Comparison of ENCODE assay signal across 27 cellular contexts in the genomic region with DNA sequence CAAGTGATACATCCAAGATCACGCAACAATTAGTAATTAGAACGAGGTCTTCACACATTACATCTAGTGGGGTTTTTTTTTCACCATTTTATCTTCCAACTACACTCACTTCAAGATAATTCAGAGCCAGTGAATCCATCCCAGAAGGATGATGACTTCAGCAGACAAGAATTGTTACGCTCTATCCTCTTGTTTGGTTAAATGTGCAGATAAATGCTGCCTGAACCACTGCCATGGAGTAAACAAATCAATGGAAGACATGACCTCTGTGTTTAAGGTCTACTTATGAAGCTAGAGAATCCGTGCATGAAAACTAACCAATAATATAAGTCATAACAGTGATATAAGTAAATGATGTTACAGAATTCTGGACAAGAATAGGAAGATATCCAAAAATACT.
"Had no signal": no experiment of that assay in that cellular context is flagged by ENCODE, and none has a peak within 500 bp of the region (broad histone marks: within the 10 kb centered on the region; RNA-seq: fewer than 3 reads in every experiment).

No MANE protein-coding gene starts in this region.

- H3K4me3 Mint-ChIP-seq: dendritic cell treated with granulocyte-macrophage colony-stimulating factor and Interleukin-4, amounts not matched to agents 40 ng/mL and 50 ng/mL, for 4 days; endodermal cell; naive thymus-derived CD8-positive, alpha-beta T cell; nephron progenitor cell; stimulated activated naive CD8-positive, alpha-beta T cell treated with anti-CD3 and anti-CD28 coated beads, Interleukin-15, amount 100 ng/mL, for 72 hours had no signal

- H3K27ac ChIP-seq: colonic mucosa, epithelial cell of prostate, gastrocnemius medialis, left lung, prostate gland, right atrium auricular region, sigmoid colon, spleen, suprapubic skin, transverse colon, upper lobe of right lung, uterus had no signal

- H3K27me3 ChIP-seq: colonic mucosa, gastrocnemius medialis, left lung, right atrium auricular region, sigmoid colon, spleen, suprapubic skin, transverse colon, upper lobe of right lung, uterus had no signal

- ATAC-seq: esophagus mucosa; gastrocnemius medialis; left lung; naive thymus-derived CD8-positive, alpha-beta T cell; stimulated activated naive CD8-positive, alpha-beta T cell treated with anti-CD3 and anti-CD28 coated beads, Interleukin-15, amount 100 ng/mL, for 72 hours; upper lobe of right lung had no signal

- H3K9me3 Mint-ChIP-seq: dendritic cell treated with granulocyte-macrophage colony-stimulating factor and Interleukin-4, amounts not matched to agents 40 ng/mL and 50 ng/mL, for 4 days; endodermal cell; nephron progenitor cell had no signal

- FAIRE-seq: keratinocyte had no signal

- H3K9me3 ChIP-seq: colonic mucosa, gastrocnemius medialis, left lung, prostate gland, right atrium auricular region, sigmoid colon, spleen, suprapubic skin, transverse colon, upper lobe of right lung, uterus had no signal

- DNase-seq: colonic mucosa; effector CD8-positive, alpha-beta T cell; endodermal cell; foreskin fibroblast; gastrocnemius medialis; head of caudate nucleus; left lung; mesendoderm; midbrain; naive thymus-derived CD8-positive, alpha-beta T cell; nephron progenitor cell; nucleus accumbens; sigmoid colon; spleen; stimulated activated CD4-positive, alpha-beta T cell treated with anti-CD3 and anti-CD28 coated beads, Interleukin-2, amount 100 ng/mL, for 48 hours; stimulated activated naive CD4-positive, alpha-beta T cell; stimulated activated naive CD8-positive, alpha-beta T cell treated with anti-CD3 and anti-CD28 coated beads, Interleukin-15, amount 100 ng/mL, for 72 hours; transverse colon; upper lobe of right lung; uterus had no signal

- H3K36me3 Mint-ChIP-seq: naive thymus-derived CD8-positive, alpha-beta T cell had no signal

- H3K27me3 Mint-ChIP-seq: dendritic cell treated with granulocyte-macrophage colony-stimulating factor and Interleukin-4, amounts not matched to agents 40 ng/mL and 50 ng/mL, for 4 days; naive thymus-derived CD8-positive, alpha-beta T cell; stimulated activated naive CD8-positive, alpha-beta T cell treated with anti-CD3 and anti-CD28 coated beads, Interleukin-15, amount 100 ng/mL, for 72 hours had no signal

- H3K27ac Mint-ChIP-seq: dendritic cell treated with granulocyte-macrophage colony-stimulating factor and Interleukin-4, amounts not matched to agents 40 ng/mL and 50 ng/mL, for 4 days; endodermal cell; naive thymus-derived CD8-positive, alpha-beta T cell; nephron progenitor cell; stimulated activated naive CD8-positive, alpha-beta T cell treated with anti-CD3 and anti-CD28 coated beads, Interleukin-15, amount 100 ng/mL, for 72 hours had no signal

- H3K4me3 ChIP-seq: colonic mucosa, gastrocnemius medialis, left lung, prostate gland, right atrium auricular region, sigmoid colon, spleen, suprapubic skin, transverse colon, upper lobe of right lung, uterus had no signal

- H3K4me1 Mint-ChIP-seq: endodermal cell; stimulated activated naive CD8-positive, alpha-beta T cell treated with anti-CD3 and anti-CD28 coated beads, Interleukin-15, amount 100 ng/mL, for 72 hours had no signal

- H3K4me1 ChIP-seq: colonic mucosa, gastrocnemius medialis, left lung, prostate gland, right atrium auricular region, sigmoid colon, spleen, suprapubic skin, transverse colon, upper lobe of right lung, uterus had no signal

- H3K36me3 ChIP-seq: colonic mucosa, gastrocnemius medialis, left lung, prostate gland, right atrium auricular region, sigmoid colon, spleen, suprapubic skin, transverse colon, upper lobe of right lung, uterus had no signal
